ENCODE assay signal across 1 cellular context in genomic region chr12:111773801-111774551, GRCh38.
TF ChIP-seq lines count a peak whose summit lies in the region.

No MANE protein-coding gene starts in this region.

TF ChIP-seq in HepG2, 621 proteins besides CTCF, POLR2A, EP300 and RAD21 (continued from another document and continues in another):
- TF ChIP-seq, protein P1, sequence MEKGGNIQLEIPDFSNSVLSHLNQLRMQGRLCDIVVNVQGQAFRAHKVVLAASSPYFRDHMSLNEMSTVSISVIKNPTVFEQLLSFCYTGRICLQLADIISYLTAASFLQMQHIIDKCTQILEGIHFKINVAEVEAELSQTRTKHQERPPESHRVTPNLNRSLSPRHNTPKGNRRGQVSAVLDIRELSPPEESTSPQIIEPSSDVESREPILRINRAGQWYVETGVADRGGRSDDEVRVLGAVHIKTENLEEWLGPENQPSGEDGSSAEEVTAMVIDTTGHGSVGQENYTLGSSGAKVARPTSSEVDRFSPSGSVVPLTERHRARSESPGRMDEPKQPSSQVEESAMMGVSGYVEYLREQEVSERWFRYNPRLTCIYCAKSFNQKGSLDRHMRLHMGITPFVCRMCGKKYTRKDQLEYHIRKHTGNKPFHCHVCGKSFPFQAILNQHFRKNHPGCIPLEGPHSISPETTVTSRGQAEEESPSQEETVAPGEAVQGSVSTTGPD (CRISPR knock-in tag; IDR thresholded peaks at IDR 0.05), result no peak
- no peak for TF ChIP-seq SCMH1 (CRISPR knock-in tag; IDR thresholded peaks at IDR 0.05; ENCODE audit: borderline replicate concordance)
- TF ChIP-seq NR2F1 (CRISPR knock-in tag; IDR thresholded peaks at IDR 0.05), result no peak
- TF ChIP-seq TBP (CRISPR knock-in tag; IDR thresholded peaks at IDR 0.05), result no peak
- no peak for TF ChIP-seq THYN1 (CRISPR knock-in tag; IDR thresholded peaks at IDR 0.05; ENCODE audit: borderline replicate concordance, low read depth)
- TF ChIP-seq ZNF747 (CRISPR knock-in tag; IDR thresholded peaks at IDR 0.05; ENCODE audit: borderline replicate concordance), result no peak
- TF ChIP-seq ZNF124 (CRISPR knock-in tag; IDR thresholded peaks at IDR 0.05), result no peak; the same call in 1 of the 2 replicates
- no peak for TF ChIP-seq ZNF44 (CRISPR knock-in tag; IDR thresholded peaks at IDR 0.05)
- TF ChIP-seq, protein P2, sequence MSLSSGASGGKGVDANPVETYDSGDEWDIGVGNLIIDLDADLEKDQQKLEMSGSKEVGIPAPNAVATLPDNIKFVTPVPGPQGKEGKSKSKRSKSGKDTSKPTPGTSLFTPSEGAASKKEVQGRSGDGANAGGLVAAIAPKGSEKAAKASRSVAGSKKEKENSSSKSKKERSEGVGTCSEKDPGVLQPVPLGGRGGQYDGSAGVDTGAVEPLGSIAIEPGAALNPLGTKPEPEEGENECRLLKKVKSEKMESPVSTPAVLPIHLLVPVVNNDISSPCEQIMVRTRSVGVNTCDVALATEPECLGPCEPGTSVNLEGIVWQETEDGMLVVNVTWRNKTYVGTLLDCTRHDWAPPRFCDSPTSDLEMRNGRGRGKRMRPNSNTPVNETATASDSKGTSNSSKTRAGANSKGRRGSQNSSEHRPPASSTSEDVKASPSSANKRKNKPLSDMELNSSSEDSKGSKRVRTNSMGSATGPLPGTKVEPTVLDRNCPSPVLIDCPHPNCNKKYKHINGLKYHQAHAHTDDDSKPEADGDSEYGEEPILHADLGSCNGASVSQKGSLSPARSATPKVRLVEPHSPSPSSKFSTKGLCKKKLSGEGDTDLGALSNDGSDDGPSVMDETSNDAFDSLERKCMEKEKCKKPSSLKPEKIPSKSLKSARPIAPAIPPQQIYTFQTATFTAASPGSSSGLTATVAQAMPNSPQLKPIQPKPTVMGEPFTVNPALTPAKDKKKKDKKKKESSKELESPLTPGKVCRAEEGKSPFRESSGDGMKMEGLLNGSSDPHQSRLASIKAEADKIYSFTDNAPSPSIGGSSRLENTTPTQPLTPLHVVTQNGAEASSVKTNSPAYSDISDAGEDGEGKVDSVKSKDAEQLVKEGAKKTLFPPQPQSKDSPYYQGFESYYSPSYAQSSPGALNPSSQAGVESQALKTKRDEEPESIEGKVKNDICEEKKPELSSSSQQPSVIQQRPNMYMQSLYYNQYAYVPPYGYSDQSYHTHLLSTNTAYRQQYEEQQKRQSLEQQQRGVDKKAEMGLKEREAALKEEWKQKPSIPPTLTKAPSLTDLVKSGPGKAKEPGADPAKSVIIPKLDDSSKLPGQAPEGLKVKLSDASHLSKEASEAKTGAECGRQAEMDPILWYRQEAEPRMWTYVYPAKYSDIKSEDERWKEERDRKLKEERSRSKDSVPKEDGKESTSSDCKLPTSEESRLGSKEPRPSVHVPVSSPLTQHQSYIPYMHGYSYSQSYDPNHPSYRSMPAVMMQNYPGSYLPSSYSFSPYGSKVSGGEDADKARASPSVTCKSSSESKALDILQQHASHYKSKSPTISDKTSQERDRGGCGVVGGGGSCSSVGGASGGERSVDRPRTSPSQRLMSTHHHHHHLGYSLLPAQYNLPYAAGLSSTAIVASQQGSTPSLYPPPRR (CRISPR knock-in tag; IDR thresholded peaks at IDR 0.05; ENCODE audit: borderline replicate concordance), result peak; percentile 26; the same call in 1 of the 2 replicates
- TF ChIP-seq ZNF138 (CRISPR knock-in tag; IDR thresholded peaks at IDR 0.05; ENCODE audit: low read depth), result no peak
- TF ChIP-seq ZNF468 (CRISPR knock-in tag; IDR thresholded peaks at IDR 0.05), result no peak
- no peak for TF ChIP-seq ZNF564 (CRISPR knock-in tag; IDR thresholded peaks at IDR 0.05)
- TF ChIP-seq SP1 (IDR thresholded peaks at IDR 0.05), result no peak
- no peak for TF ChIP-seq SP1 (CRISPR knock-in tag; IDR thresholded peaks at IDR 0.05)
- TF ChIP-seq STAG1 (CRISPR knock-in tag; IDR thresholded peaks at IDR 0.05), result no peak
- TF ChIP-seq IKZF1 (IDR thresholded peaks at IDR 0.05), result no peak
- TF ChIP-seq ZNF34 (CRISPR knock-in tag; IDR thresholded peaks at IDR 0.05; ENCODE audit: borderline replicate concordance), result no peak; the same call in 1 of the 2 replicates
- no peak for TF ChIP-seq ESRRA (CRISPR knock-in tag; IDR thresholded peaks at IDR 0.05; ENCODE audit: low read depth)
- no peak for TF ChIP-seq NBN (conservative IDR thresholded peaks at IDR 0.05)
- no peak for TF ChIP-seq ZNF207 (IDR thresholded peaks at IDR 0.05; ENCODE audit: borderline replicate concordance)
- TF ChIP-seq FOXC1 (CRISPR knock-in tag; IDR thresholded peaks at IDR 0.05; ENCODE audit: borderline replicate concordance), result no peak; the same call in 1 of the 2 replicates
- TF ChIP-seq ZNF784 (CRISPR knock-in tag; IDR thresholded peaks at IDR 0.05; ENCODE audit: borderline replicate concordance), result peak; percentile 60; the same call in 1 of the 2 replicates
- no peak for TF ChIP-seq IKZF5 (CRISPR knock-in tag; IDR thresholded peaks at IDR 0.05)
- TF ChIP-seq ZNF430 (CRISPR knock-in tag; IDR thresholded peaks at IDR 0.05), result no peak
- no peak for TF ChIP-seq BRD4 (CRISPR knock-in tag; IDR thresholded peaks at IDR 0.05)
- no peak for TF ChIP-seq ZNF674 (CRISPR knock-in tag; IDR thresholded peaks at IDR 0.05; ENCODE audit: low read depth)
- TF ChIP-seq TRIM24 (CRISPR knock-in tag; IDR thresholded peaks at IDR 0.05), result no peak
- TF ChIP-seq NR2C2 (CRISPR knock-in tag; IDR thresholded peaks at IDR 0.05; ENCODE audit: borderline replicate concordance), result no peak; the same call in 1 of the 2 replicates
- no peak for TF ChIP-seq NFYC (CRISPR knock-in tag; IDR thresholded peaks at IDR 0.05)
- TF ChIP-seq PPARG (CRISPR knock-in tag; conservative IDR thresholded peaks at IDR 0.05), result no peak; the same call in 1 of the 2 replicates
- no peak for TF ChIP-seq ZNF678 (CRISPR knock-in tag; IDR thresholded peaks at IDR 0.05)
- no peak for TF ChIP-seq ZNF263 (CRISPR knock-in tag; IDR thresholded peaks at IDR 0.05)
- TF ChIP-seq ZNF883 (CRISPR knock-in tag; IDR thresholded peaks at IDR 0.05; ENCODE audit: not compliant biosample characterization), result no peak
- no peak for TF ChIP-seq MED13 (CRISPR knock-in tag; IDR thresholded peaks at IDR 0.05)
- TF ChIP-seq FLYWCH1 (CRISPR knock-in tag; IDR thresholded peaks at IDR 0.05), result peak; percentile 25; the same call in 1 of the 2 replicates
- TF ChIP-seq HOMEZ (CRISPR knock-in tag; IDR thresholded peaks at IDR 0.05; ENCODE audit: low read depth), result no peak
- TF ChIP-seq ZNF501 (CRISPR knock-in tag; IDR thresholded peaks at IDR 0.05), result no peak
- TF ChIP-seq THRA (CRISPR knock-in tag; IDR thresholded peaks at IDR 0.05; ENCODE audit: borderline replicate concordance), result peak; percentile 57; the same call in 1 of the 2 replicates
- TF ChIP-seq ZBTB38 (CRISPR knock-in tag; IDR thresholded peaks at IDR 0.05), result no peak
- no peak for TF ChIP-seq ZSCAN30 (CRISPR knock-in tag; IDR thresholded peaks at IDR 0.05)
- 0 out of 2 replicates have a peak, but pooled peaks have one; percentile 21 for TF ChIP-seq HIVEP1 (CRISPR knock-in tag; IDR thresholded peaks at IDR 0.05)
- no peak; the same call in 1 of the 2 replicates for TF ChIP-seq ZNF792 (CRISPR knock-in tag; IDR thresholded peaks at IDR 0.05)
- TF ChIP-seq, protein P3, sequence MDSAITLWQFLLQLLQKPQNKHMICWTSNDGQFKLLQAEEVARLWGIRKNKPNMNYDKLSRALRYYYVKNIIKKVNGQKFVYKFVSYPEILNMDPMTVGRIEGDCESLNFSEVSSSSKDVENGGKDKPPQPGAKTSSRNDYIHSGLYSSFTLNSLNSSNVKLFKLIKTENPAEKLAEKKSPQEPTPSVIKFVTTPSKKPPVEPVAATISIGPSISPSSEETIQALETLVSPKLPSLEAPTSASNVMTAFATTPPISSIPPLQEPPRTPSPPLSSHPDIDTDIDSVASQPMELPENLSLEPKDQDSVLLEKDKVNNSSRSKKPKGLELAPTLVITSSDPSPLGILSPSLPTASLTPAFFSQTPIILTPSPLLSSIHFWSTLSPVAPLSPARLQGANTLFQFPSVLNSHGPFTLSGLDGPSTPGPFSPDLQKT (CRISPR knock-in tag; IDR thresholded peaks at IDR 0.05; ENCODE audit: borderline replicate concordance), result no peak
- no peak for TF ChIP-seq GTF2F1 (IDR thresholded peaks at IDR 0.05; ENCODE audit: low read length)
- TF ChIP-seq STAT5B (CRISPR knock-in tag; IDR thresholded peaks at IDR 0.05), result no peak
- TF ChIP-seq HNRNPH1 (optimal IDR thresholded peaks at IDR 0.05; ENCODE audit: low read depth, low read length), result no peak
- no peak for TF ChIP-seq CREB1 (IDR thresholded peaks at IDR 0.05)
- no peak for TF ChIP-seq CREB1 (CRISPR knock-in tag; IDR thresholded peaks at IDR 0.05)
- no peak for TF ChIP-seq MEIS2 (CRISPR knock-in tag; IDR thresholded peaks at IDR 0.05)
- no peak for TF ChIP-seq ZNF772 (CRISPR knock-in tag; IDR thresholded peaks at IDR 0.05)
- TF ChIP-seq ATRX (CRISPR knock-in tag; IDR thresholded peaks at IDR 0.05; ENCODE audit: borderline replicate concordance), result no peak
- TF ChIP-seq SMC3 (IDR thresholded peaks at IDR 0.05; ENCODE audit: low read length), result no peak
- no peak for TF ChIP-seq NRL (CRISPR knock-in tag; IDR thresholded peaks at IDR 0.05; ENCODE audit: borderline replicate concordance)
- no peak for TF ChIP-seq ATF7 (IDR thresholded peaks at IDR 0.05)
- no peak for TF ChIP-seq ATF7 (CRISPR knock-in tag; IDR thresholded peaks at IDR 0.05)
- TF ChIP-seq ZNF451 (CRISPR knock-in tag; IDR thresholded peaks at IDR 0.05), result no peak
- TF ChIP-seq ZNF558 (CRISPR knock-in tag; IDR thresholded peaks at IDR 0.05; ENCODE audit: borderline replicate concordance), result no peak
- TF ChIP-seq ZNF543 (CRISPR knock-in tag; IDR thresholded peaks at IDR 0.05), result no peak
- no peak for TF ChIP-seq MBNL3 (CRISPR knock-in tag; conservative IDR thresholded peaks at IDR 0.05)
- TF ChIP-seq ZNF235 (CRISPR knock-in tag; IDR thresholded peaks at IDR 0.05; ENCODE audit: borderline replicate concordance), result no peak
